8 cellular contexts compared by ENCODE assay signal in genomic region chr16:30063278-30063892, GRCh38. TPM values are rescaled to one million over a fixed set of nuclear protein-coding genes. Genes with fewer than 3 reads are reported as not detected.
DNase-seq lines count a peak whose midpoint lies in the region; ATAC-seq and TF ChIP-seq lines count a peak whose summit lies in the region.

No MANE protein-coding gene starts in this region.

- no peaks in the 10 kb centered on the region for H3K9me3 Mint-ChIP-seq in HFFc6
- no peaks in the 10 kb centered on the region for H3K9me3 Mint-ChIP-seq in brain

- H3K36me3 ChIP-seq in muscle layer of colon (ENCODE audit: insufficient read depth, low read length) = peaks cover 14% of the 10 kb centered on the region

- no peak for TF ChIP-seq CTCF in 22Rv1 (IDR thresholded peaks at IDR 0.05)
- no peak for TF ChIP-seq CTCF in HFFc6 (IDR thresholded peaks at IDR 0.05)
- no peak for TF ChIP-seq CTCF in brain (conservative IDR thresholded peaks at IDR 0.05)

- no peaks in the 10 kb centered on the region for H3K9me3 ChIP-seq in muscle layer of colon (ENCODE audit: low read length)

- H3K27ac ChIP-seq in 22Rv1 = peak overlapping the region; percentile 98
- H3K27ac ChIP-seq in muscle layer of colon (ENCODE audit: low read depth, low read length) = peak overlapping the region; percentile 100

- H3K36me3 Mint-ChIP-seq in HFFc6 (ENCODE audit: low read depth) (peaks cover 31% of the 10 kb centered on the region), brain (peaks cover 34% of the 10 kb centered on the region)

- H3K27me3 ChIP-seq in muscle layer of colon (ENCODE audit: control insufficient read depth in 1 of 2, insufficient read depth in 2 of 2, low read length in 2 of 2) = no peaks in the 10 kb centered on the region

- no peak for ATAC-seq in GM21423 (IDR thresholded peaks at IDR 0.05; ENCODE audit: unreplicated experiment)

- H3K4me3 ChIP-seq in muscle layer of colon (ENCODE audit: low read depth in 1 of 2, low read length in 2 of 2) = peak overlapping the region; percentile 76 to 78

- peaks cover 23% of the 10 kb centered on the region for H3K4me1 ChIP-seq in muscle layer of colon (ENCODE audit: insufficient read depth, low read length)

- DNase-seq in HFFc6 = no peak
- no peak for DNase-seq in AG08396 (ENCODE audit: low spot score)
- no peak for DNase-seq in activated gamma-delta T cell (lab: John Stamatoyannopoulos, UW)
- no peak for DNase-seq in cerebellum (ENCODE audit: low spot score)

- H3K27ac Mint-ChIP-seq in HFFc6 (peak overlapping the region; percentile 97), brain (peak overlapping the region; percentile 99 to 100 (median 99))

- H3K4me1 Mint-ChIP-seq in HFFc6 (ENCODE audit: low read depth) = peaks cover 30% of the 10 kb centered on the region
- peaks cover 44% of the 10 kb centered on the region for H3K4me1 Mint-ChIP-seq in brain

- peak overlapping the region; percentile 93 for H3K4me3 Mint-ChIP-seq in HFFc6
- peak overlapping the region; percentile 92 to 96 (median 96) for H3K4me3 Mint-ChIP-seq in brain

- H3K9ac ChIP-seq in muscle layer of colon (ENCODE audit: low read length) = peak overlapping the region; percentile 96

- H3K27me3 Mint-ChIP-seq in HFFc6 (ENCODE audit: insufficient read depth) (peaks cover 11% of the 10 kb centered on the region; the same call in 1 of the 2 replicates), brain (peaks cover 16% of the 10 kb centered on the region)

RNA-seq across cellular contexts. Expression of gene ALDOA, which starts 2.2 kb away (rescaled TPM):
- 1,000 to 10,000 TPM; 1,621 to 1,937 (median 1,752) TPM for total RNA-seq in HFFc6 (2021; fragmentation: NEBNext Ultra II Directional; extraction: Animal tissue kit (Norgen Biotek cat#: 25700))
- polyA plus RNA-seq in brain (ENCODE audit: insufficient read depth, low read depth, low replicate concordance) = 1,509 TPM
- total RNA-seq in cerebellum = 61.7 TPM

RNA-seq across cellular contexts. Expression of gene PPP4C, which starts 12.4 kb away (rescaled TPM):
- total RNA-seq in HFFc6 (2021; fragmentation: NEBNext Ultra II Directional; extraction: Animal tissue kit (Norgen Biotek cat#: 25700)) = 100 to 1,000 TPM; 111 to 135 (median 123) TPM
- 105 TPM for polyA plus RNA-seq in brain (ENCODE audit: insufficient read depth, low read depth, low replicate concordance)
- 56.4 TPM for total RNA-seq in cerebellum

RNA-seq across cellular contexts. Expression of gene TBX6, which starts 28.3 kb away (rescaled TPM):
- total RNA-seq in HFFc6 (2021; fragmentation: NEBNext Ultra II Directional; extraction: Animal tissue kit (Norgen Biotek cat#: 25700)) = under 1 TPM; 0.16 to 0.33 (median 0.26) TPM
- 2.0 TPM for polyA plus RNA-seq in brain (ENCODE audit: insufficient read depth, low read depth, low replicate concordance)
- total RNA-seq in cerebellum = 0.45 TPM

RNA-seq across cellular contexts. Expression of gene TLCD3B, which starts 32.3 kb away (rescaled TPM):
- total RNA-seq in HFFc6 (2021; fragmentation: NEBNext Ultra II Directional; extraction: Animal tissue kit (Norgen Biotek cat#: 25700)) = under 1 TPM in 4 of 6 experiments, not detected in 2; 0.28 to 0.39 (median 0.33) TPM
- polyA plus RNA-seq in brain (ENCODE audit: insufficient read depth, low read depth, low replicate concordance) = 186 TPM
- total RNA-seq in cerebellum = 15.6 TPM

RNA-seq across cellular contexts. Expression of gene YPEL3, which starts 32.6 kb away (rescaled TPM):
- 10 to 100 TPM; 17.2 to 28.4 (median 19.1) TPM for total RNA-seq in HFFc6 (2021; fragmentation: NEBNext Ultra II Directional; extraction: Animal tissue kit (Norgen Biotek cat#: 25700))
- polyA plus RNA-seq in brain (ENCODE audit: insufficient read depth, low read depth, low replicate concordance) = 277 TPM
- total RNA-seq in cerebellum = 19.3 TPM

Comparison
In these comparisons a context has a peak if more than half of its experiments do, and no peak if none do; other contexts are left out.
1. RNA of gene ALDOA, which starts 2.2 kb away (total RNA-seq): 1,621 to 1,937 TPM in HFFc6; 61.7 TPM in cerebellum (single experiment); every median in the first group is over 10 times any median in the second.